In the genomic region with DNA sequence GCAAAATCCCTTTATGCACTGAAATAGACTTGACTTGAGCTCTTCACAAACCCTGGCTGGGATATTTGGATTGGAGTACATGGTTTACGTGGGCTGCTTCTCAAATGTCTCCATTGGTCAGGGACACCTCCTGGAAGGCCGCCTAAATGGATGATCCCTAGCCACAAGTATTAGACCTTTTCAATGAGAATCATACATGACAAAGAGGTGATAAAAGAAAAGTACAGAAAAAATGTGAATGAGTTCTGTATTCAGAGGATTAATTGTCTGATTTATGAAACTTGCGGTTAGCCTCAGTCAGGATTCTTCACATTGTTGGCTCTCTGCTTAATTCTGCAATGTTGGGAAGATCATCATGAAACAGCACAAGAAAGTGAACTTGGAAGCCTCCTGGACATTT, we compare ENCODE assay signal across 18 cellular contexts.
DNase-seq lines count a peak whose midpoint lies in the region; ATAC-seq, FAIRE-seq and TF ChIP-seq lines count a peak whose summit lies in the region.
"Had no signal": no experiment of that assay in that cellular context is flagged by ENCODE, and none has a peak within 500 bp of the region (broad histone marks: within the 10 kb centered on the region; RNA-seq: fewer than 3 reads in every experiment).

No MANE protein-coding gene starts in this region.

- no peaks in the 10 kb centered on the region for H3K36me3 ChIP-seq in CD8-positive, alpha-beta T cell (ENCODE audit: insufficient read depth, low read length)
- H3K36me3 ChIP-seq: BLaER1 treated with 17β-estradiol and CSF1 and Interleukin-3, amounts not matched to agents 10 nM and 100 nM had no signal

- FAIRE-seq in urothelium cell line (lab: Jason Lieb, UNC), result peak; percentile 90
- FAIRE-seq: GM18507 had no signal

- no peaks in the 10 kb centered on the region for H3K4me1 Mint-ChIP-seq in CD8-positive, alpha-beta T cell (ENCODE audit: low read depth)
- H3K4me1 Mint-ChIP-seq: GM23338 had no signal

- DNase-seq in NCI-H1048 (lab: John Stamatoyannopoulos, UW) (peak; percentile 36), astrocyte of the hippocampus (ENCODE audit: low read depth, low spot score) (peak; percentile 14), foreskin keratinocyte (peak; percentile 9 to 43), urothelium cell line (ENCODE audit: low spot score) (peak; percentile 83), superior temporal gyrus (ENCODE audit: extremely low spot score) (no peak), AG20443 (ENCODE audit: low spot score) (no peak)
- no peak for DNase-seq in CD8-positive, alpha-beta T cell
- DNase-seq: COR-L47, KBM-7, NCI-H1105, NCI-H1930, NCI-H2171, NCI-H446 treated with DMSO at 0.1 percent for 48 hours, NCI-H774, SHP77 had no signal

- H3K27me3 ChIP-seq in foreskin keratinocyte, result no peaks in the 10 kb centered on the region
- no peaks in the 10 kb centered on the region for H3K27me3 ChIP-seq in CD8-positive, alpha-beta T cell (ENCODE audit: insufficient read depth, low read length)
- H3K27me3 ChIP-seq: BLaER1 treated with 17β-estradiol and CSF1 and Interleukin-3, amounts not matched to agents 10 nM and 100 nM had no signal

- H3K4me1 ChIP-seq in foreskin keratinocyte, result no peaks in the 10 kb centered on the region
- no peaks in the 10 kb centered on the region for H3K4me1 ChIP-seq in CD8-positive, alpha-beta T cell (ENCODE audit: insufficient read depth, low read length)
- H3K4me1 ChIP-seq: BLaER1 treated with 17β-estradiol and CSF1 and Interleukin-3, amounts not matched to agents 10 nM and 100 nM had no signal

- POLR2A ChIA-PET in CD8-positive, alpha-beta T cell (lab: Charles Lee), result no interaction called here

- intact Hi-C loops in CD8-positive, alpha-beta T cell (cut with DNase I, micrococcal nuclease), result no loop called here

- H3K9me3 Mint-ChIP-seq in CD8-positive, alpha-beta T cell, result peaks cover 6% of the 10 kb centered on the region
- H3K9me3 Mint-ChIP-seq: GM23338 had no signal

- no peak for TF ChIP-seq CTCF in foreskin keratinocyte (conservative IDR thresholded peaks at IDR 0.05)
- no peak for TF ChIP-seq CTCF in CD8-positive, alpha-beta T cell (IDR thresholded peaks at IDR 0.05)

- H3K27me3 Mint-ChIP-seq in CD8-positive, alpha-beta T cell (ENCODE audit: low read depth), result no peaks in the 10 kb centered on the region

- ATAC-seq in foreskin keratinocyte, result no peak
- ATAC-seq in CD8-positive, alpha-beta T cell, result no peak
- ATAC-seq: GM23338 had no signal

- no peak overlapping the region for H3K27ac Mint-ChIP-seq in CD8-positive, alpha-beta T cell
- H3K27ac Mint-ChIP-seq: GM23338 had no signal

- H3K9me3 ChIP-seq in CD8-positive, alpha-beta T cell (ENCODE audit: low read length), result no peaks in the 10 kb centered on the region

- H3K4me3 ChIP-seq in CD8-positive, alpha-beta T cell (ENCODE audit: low read depth, low read length), result no peak overlapping the region
- H3K4me3 ChIP-seq: BLaER1 treated with 17β-estradiol and CSF1 and Interleukin-3, amounts not matched to agents 10 nM and 100 nM; GM23338 had no signal

- H3K4me3 Mint-ChIP-seq in CD8-positive, alpha-beta T cell, result no peak overlapping the region
- H3K4me3 Mint-ChIP-seq: GM23338 had no signal

- CTCF ChIA-PET in CD8-positive, alpha-beta T cell (lab: Charles Lee), result no interaction called here

- no peak overlapping the region for H3K27ac ChIP-seq in foreskin keratinocyte
- H3K27ac ChIP-seq in CD8-positive, alpha-beta T cell (ENCODE audit: low read depth, low read length), result no peak overlapping the region
- H3K27ac ChIP-seq: BLaER1 treated with 17β-estradiol and CSF1 and Interleukin-3, amounts not matched to agents 10 nM and 100 nM had no signal

- no peaks in the 10 kb centered on the region for H3K36me3 Mint-ChIP-seq in CD8-positive, alpha-beta T cell

Comparison
In these comparisons a context has a peak if more than half of its experiments do, and no peak if none do; other contexts are left out.
1. DNase-seq: peak in NCI-H1048 (single experiment), astrocyte of the hippocampus (single experiment), foreskin keratinocyte (2 of 2) and urothelium cell line (single experiment); none in superior temporal gyrus (single experiment), AG20443 (single experiment) and CD8-positive, alpha-beta T cell (0 of 7).